Comparison of ENCODE assay signal across 8 cellular contexts in the genomic region with DNA sequence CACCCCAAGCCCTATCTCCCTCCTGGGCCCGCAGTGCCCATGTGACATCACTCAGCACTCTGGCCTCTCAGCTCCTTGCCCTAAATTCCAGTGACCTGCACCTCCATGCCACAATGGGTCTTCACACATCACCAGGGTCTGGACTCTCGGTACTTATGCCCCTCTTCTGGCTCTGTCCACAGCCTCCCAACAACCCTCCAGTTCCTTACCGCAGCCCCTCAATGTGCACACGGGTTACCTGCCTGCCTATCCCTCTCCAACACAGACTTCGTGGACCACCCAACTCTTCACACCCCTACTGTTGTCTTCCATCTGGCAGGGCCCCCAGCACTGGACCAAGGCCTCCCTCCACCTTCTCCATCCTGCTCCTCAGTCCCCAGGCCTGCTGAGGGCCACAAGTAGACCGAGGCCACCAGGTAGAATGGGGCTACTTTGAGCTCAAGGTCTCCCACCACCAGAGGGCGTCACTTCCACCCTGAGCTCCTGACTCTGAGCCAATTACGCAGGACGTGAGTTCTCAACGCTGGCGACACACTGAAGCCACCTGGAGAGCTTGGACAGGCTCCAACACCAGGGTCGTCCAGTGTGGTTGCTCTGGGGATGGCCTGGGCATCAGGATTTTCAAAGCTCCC.
A peak's percentile ranks its signal among the peaks of the same experiment; 100 is the strongest.
DNase-seq lines count a peak whose midpoint lies in the region; ATAC-seq and TF ChIP-seq lines count a peak whose summit lies in the region.

No MANE protein-coding gene starts in this region.

- H3K4me1 ChIP-seq in tibial artery, result no peaks in the 10 kb centered on the region

- peak; percentile 78 for TF ChIP-seq CTCF in GM06990 (IDR thresholded peaks at IDR 0.05; ENCODE audit: insufficient read depth, low read length, poor library complexity, severe bottlenecking)
- peak; percentile 73 for TF ChIP-seq CTCF in HL-60 (IDR thresholded peaks at IDR 0.05; ENCODE audit: insufficient read depth, low read length)
- TF ChIP-seq CTCF in tibial artery (IDR thresholded peaks at IDR 0.05), result no peak

- H3K4me3 ChIP-seq in GM06990 (replicated peaks; ENCODE audit: low read depth, low read length) (no peak overlapping the region), HL-60 (replicated peaks; ENCODE audit: insufficient read depth, low read length) (no peak overlapping the region), tibial artery (no peak overlapping the region)

- ATAC-seq in GM18858 (IDR thresholded peaks at IDR 0.05; ENCODE audit: unreplicated experiment) (no peak), GM18511 (IDR thresholded peaks at IDR 0.05; ENCODE audit: unreplicated experiment) (no peak)

- no peaks in the 10 kb centered on the region for H3K9me3 ChIP-seq in tibial artery

- intact Hi-C loops in tibial artery (cut with DNase I; ENCODE audit: low total_unique reads), result no loop called here
- intact Hi-C loops in posterior vena cava (cut with DNase I), result no loop called here

- no peaks in the 10 kb centered on the region for H3K36me3 ChIP-seq in GM06990 (ENCODE audit: control insufficient read depth, insufficient read depth, low read length)
- H3K36me3 ChIP-seq in tibial artery, result no peaks in the 10 kb centered on the region

- DNase-seq in GM06990 (ENCODE audit: extremely low read depth, insufficient read length) (peak; percentile 28), HL-60 (ENCODE audit: low read depth in 1 of 2, low spot score in 1 of 2) (peak; percentile 27 to 54), lung microvascular endothelial cell (ENCODE audit: low read depth in 2 of 2) (peak; percentile 28 to 34), tibial artery (no peak), posterior vena cava (ENCODE audit: low spot score) (no peak)
- peak; percentile 47 to 63 for DNase-seq in activated CD4-positive, alpha-beta T cell treated with anti-CD3 and anti-CD28 coated beads, Interleukin-2, amount 50 U/mL, for 48 hours

- no peaks in the 10 kb centered on the region; the same call in 1 of the 2 replicates for H3K27me3 ChIP-seq in GM06990 (replicated peaks; ENCODE audit: control insufficient read depth, insufficient read depth, low read length)
- H3K27me3 ChIP-seq in HL-60 (ENCODE audit: insufficient read depth, poor library complexity, severe bottlenecking), result no peaks in the 10 kb centered on the region
- H3K27me3 ChIP-seq in tibial artery, result no peaks in the 10 kb centered on the region

- H3K27ac ChIP-seq in HL-60 (replicated peaks), result no peak overlapping the region
- H3K27ac ChIP-seq in tibial artery, result no peak overlapping the region

Comparison
In these comparisons a context has a peak if more than half of its experiments do, and no peak if none do; other contexts are left out.
1. DNase-seq: peak in GM06990 (single experiment), HL-60 (2 of 2), activated CD4-positive, alpha-beta T cell treated with anti-CD3 and anti-CD28 coated beads, Interleukin-2, amount 50 U/mL, for 48 hours (2 of 2) and lung microvascular endothelial cell (2 of 2); none in tibial artery (0 of 2) and posterior vena cava (single experiment).
2. CTCF ChIP-seq: peak in GM06990 (single experiment) and HL-60 (single experiment); none in tibial artery (0 of 2).